In genomic region chr19:33227242-33227650, GRCh38 we compare ENCODE assay signal across 1 cellular context.
TF ChIP-seq lines count a peak whose summit lies in the region.

No MANE protein-coding gene starts in this region.

TF ChIP-seq in HepG2, 621 proteins besides CTCF, POLR2A, EP300 and RAD21 (continues in another document):
- TF ChIP-seq ZNF652 (CRISPR knock-in tag; IDR thresholded peaks at IDR 0.05; ENCODE audit: borderline replicate concordance, low read depth) (no peak), ZNF891 (CRISPR knock-in tag; IDR thresholded peaks at IDR 0.05) (no peak), ZBTB7A (CRISPR knock-in tag; IDR thresholded peaks at IDR 0.05) (peak; percentile 84), RXRA (CRISPR knock-in tag; IDR thresholded peaks at IDR 0.05) (peak; percentile 68), MED1 (CRISPR knock-in tag; IDR thresholded peaks at IDR 0.05) (no peak), PAX8 (CRISPR knock-in tag; IDR thresholded peaks at IDR 0.05; ENCODE audit: borderline replicate concordance) (no peak), ATF7 (IDR thresholded peaks at IDR 0.05) (no peak), ATF7 (CRISPR knock-in tag; IDR thresholded peaks at IDR 0.05) (no peak), CBX2 (IDR thresholded peaks at IDR 0.05; ENCODE audit: low read depth, low read length) (no peak), CBX2 (CRISPR knock-in tag; IDR thresholded peaks at IDR 0.05; ENCODE audit: low read depth) (no peak), ZNF687 (CRISPR knock-in tag; IDR thresholded peaks at IDR 0.05) (peak; percentile 33; the same call in 1 of the 2 replicates), IRX3 (CRISPR knock-in tag; IDR thresholded peaks at IDR 0.05; ENCODE audit: borderline replicate concordance, low read depth) (no peak), FOXP4 (CRISPR knock-in tag; IDR thresholded peaks at IDR 0.05) (no peak), ZNF335 (CRISPR knock-in tag; IDR thresholded peaks at IDR 0.05) (no peak), RXRB (CRISPR knock-in tag; IDR thresholded peaks at IDR 0.05; ENCODE audit: borderline replicate concordance) (peak; percentile 85), PBX2 (CRISPR knock-in tag; IDR thresholded peaks at IDR 0.05) (no peak), PPARG (CRISPR knock-in tag; conservative IDR thresholded peaks at IDR 0.05) (peak; percentile 94), HMGXB4 (CRISPR knock-in tag; IDR thresholded peaks at IDR 0.05; ENCODE audit: borderline replicate concordance in 1 of 2, low read depth in 1 of 2) (no peak), ZBTB46 (CRISPR knock-in tag; IDR thresholded peaks at IDR 0.05; ENCODE audit: borderline replicate concordance) (no peak), TRAFD1 (CRISPR knock-in tag; IDR thresholded peaks at IDR 0.05; ENCODE audit: borderline replicate concordance) (no peak), SALL1 (CRISPR knock-in tag; IDR thresholded peaks at IDR 0.05) (peak; percentile 34; the same call in 1 of the 2 replicates), ZNF530 (CRISPR knock-in tag; IDR thresholded peaks at IDR 0.05; ENCODE audit: low read depth) (no peak), ZNF251 (CRISPR knock-in tag; IDR thresholded peaks at IDR 0.05) (no peak), ZNF3 (CRISPR knock-in tag; IDR thresholded peaks at IDR 0.05) (no peak), SRSF4 (IDR thresholded peaks at IDR 0.05; ENCODE audit: low read depth, low read length, poor library complexity, severe bottlenecking) (no peak), ZBTB43 (CRISPR knock-in tag; conservative IDR thresholded peaks at IDR 0.05) (no peak), SAP130 (CRISPR knock-in tag; IDR thresholded peaks at IDR 0.05; ENCODE audit: low read depth) (no peak), THAP11 (CRISPR knock-in tag; IDR thresholded peaks at IDR 0.05) (no peak), ZNF331 (CRISPR knock-in tag; IDR thresholded peaks at IDR 0.05) (peak; percentile 43; the same call in 1 of the 2 replicates), HNF1B (CRISPR knock-in tag; IDR thresholded peaks at IDR 0.05) (no peak), PHF5A (CRISPR knock-in tag; IDR thresholded peaks at IDR 0.05; ENCODE audit: low read depth, unreplicated experiment) (no peak), AGO1 (IDR thresholded peaks at IDR 0.05; ENCODE audit: low read depth, low read length, poor library complexity, severe bottlenecking) (no peak), ZNF776 (CRISPR knock-in tag; IDR thresholded peaks at IDR 0.05) (no peak), ZNF280B (CRISPR knock-in tag; IDR thresholded peaks at IDR 0.05; ENCODE audit: borderline replicate concordance) (no peak), ZNF101 (CRISPR knock-in tag; IDR thresholded peaks at IDR 0.05; ENCODE audit: borderline replicate concordance, low read depth) (no peak), RCOR2 (CRISPR knock-in tag; IDR thresholded peaks at IDR 0.05) (no peak)
